8 cellular contexts compared by ENCODE assay signal in genomic region chr17:80364091-80364691, GRCh38. TPM values are rescaled to one million over a fixed set of nuclear protein-coding genes. Genes with fewer than 3 reads are reported as not detected.
DNase-seq lines count a peak whose midpoint lies in the region; ATAC-seq and TF ChIP-seq lines count a peak whose summit lies in the region.

No MANE protein-coding gene starts in this region.

- H3K27ac Mint-ChIP-seq in endothelial cell (ENCODE audit: unreplicated experiment), result no peak overlapping the region

- no peak for ATAC-seq in GM19463 (IDR thresholded peaks at IDR 0.05; ENCODE audit: unreplicated experiment)
- no peak for ATAC-seq in GM21576 (IDR thresholded peaks at IDR 0.05; ENCODE audit: unreplicated experiment)

- H3K27me3 Mint-ChIP-seq in endothelial cell (ENCODE audit: unreplicated experiment), result peaks cover 10% of the 10 kb centered on the region

- no peak overlapping the region for H3K4me3 Mint-ChIP-seq in endothelial cell (ENCODE audit: unreplicated experiment)

- intact Hi-C loops in posterior vena cava (cut with DNase I), result no loop called here

- peak; percentile 18 for TF ChIP-seq CTCF in endothelial cell (IDR thresholded peaks at IDR 0.05; ENCODE audit: unreplicated experiment)

- DNase-seq in NCI-H524 (lab: John Stamatoyannopoulos, UW) (peak; percentile 28 to 66), NCI-H524 treated with DMSO at 0.1 percent for 48 hours (lab: John Stamatoyannopoulos, UW) (no peak), NCI-H526 treated with DMSO at 0.1 percent for 48 hours (lab: John Stamatoyannopoulos, UW) (peak; percentile 1), endothelial cell (ENCODE audit: low spot score) (no peak), posterior vena cava (ENCODE audit: low spot score) (peak; percentile 79), NCI-H2227 (lab: John Stamatoyannopoulos, UW; ENCODE audit: unreplicated experiment) (no peak)

- no peaks in the 10 kb centered on the region for H3K9me3 Mint-ChIP-seq in endothelial cell (ENCODE audit: unreplicated experiment)

- peaks cover 47% of the 10 kb centered on the region for H3K36me3 Mint-ChIP-seq in endothelial cell (ENCODE audit: low read depth, unreplicated experiment)

- no peaks in the 10 kb centered on the region for H3K4me1 Mint-ChIP-seq in endothelial cell (ENCODE audit: unreplicated experiment)

RNA-seq across cellular contexts. Expression of gene ENDOV, which starts 50.8 kb away (rescaled TPM):
- total RNA-seq in endothelial cell (ENCODE audit: unreplicated experiment), result 40.7 TPM
- total RNA-seq in posterior vena cava, result 10 to 100 TPM; 14.1 to 15.5 TPM

Comparison
In these comparisons a context has a peak if more than half of its experiments do, and no peak if none do; other contexts are left out.
1. DNase-seq: peak in NCI-H524 (2 of 2), NCI-H526 treated with DMSO at 0.1 percent for 48 hours (single experiment) and posterior vena cava (single experiment); none in NCI-H524 treated with DMSO at 0.1 percent for 48 hours (single experiment), endothelial cell (single experiment) and NCI-H2227 (single experiment).